ENCODE assay signal across 15 cellular contexts in the genomic region with DNA sequence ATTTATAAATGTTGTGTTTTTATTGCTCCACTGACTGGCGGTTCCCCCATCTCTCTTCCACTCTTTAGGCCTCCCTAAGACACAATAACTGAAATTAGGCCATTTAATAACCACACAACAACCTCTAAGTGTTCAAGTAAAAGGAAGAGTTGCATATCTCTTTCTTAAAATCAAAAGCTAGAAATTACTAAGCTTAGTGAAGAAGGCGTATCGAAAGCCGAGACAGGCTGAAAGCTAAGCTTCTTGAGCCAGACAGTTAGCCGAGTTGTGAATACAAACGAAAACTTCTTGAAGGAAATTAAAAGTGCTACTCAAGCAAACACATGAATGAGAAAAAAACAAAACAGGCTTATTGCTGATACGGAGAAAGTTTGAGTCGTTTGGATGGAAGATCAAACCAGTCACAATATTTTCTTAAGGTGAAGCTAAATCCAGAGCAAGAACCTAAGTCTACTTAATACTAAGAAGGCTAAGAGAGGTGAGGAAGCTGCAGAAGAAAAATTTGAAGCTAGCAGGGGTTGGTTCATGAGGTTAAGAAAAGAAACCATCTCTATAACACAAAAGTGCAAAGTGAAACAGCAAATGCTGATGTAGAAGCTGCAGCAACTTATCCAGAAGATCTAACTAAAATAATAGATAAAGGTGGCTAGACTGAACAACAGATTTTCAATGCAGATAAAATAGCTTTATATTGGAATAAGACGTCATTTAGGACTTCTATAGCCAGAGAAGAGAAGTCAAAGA.
"Had no signal": no experiment of that assay in that cellular context is flagged by ENCODE, and none has a peak within 500 bp of the region (broad histone marks: within the 10 kb centered on the region; RNA-seq: fewer than 3 reads in every experiment).

No MANE protein-coding gene starts in this region.

- H3K9me3 Mint-ChIP-seq: activated naive CD8-positive, alpha-beta T cell treated with anti-CD3 and anti-CD28 coated beads for 36 hours; activated T-cell treated with anti-CD3 and anti-CD28 coated beads, Interleukin-2, amount 50 U/mL, for 4 hours; dendritic cell treated with granulocyte-macrophage colony-stimulating factor and Interleukin-4, amounts not matched to agents 40 ng/mL and 50 ng/mL, for 4 days; effector memory CD8-positive, alpha-beta T cell; stimulated activated naive CD8-positive, alpha-beta T cell treated with anti-CD3 and anti-CD28 coated beads, Interleukin-15, amount 100 ng/mL, for 72 hours had no signal

- H3K36me3 Mint-ChIP-seq: activated naive CD8-positive, alpha-beta T cell treated with anti-CD3 and anti-CD28 coated beads for 36 hours had no signal

- ATAC-seq: activated T-cell treated with anti-CD3 and anti-CD28 coated beads, Interleukin-2, amount 50 U/mL, for 4 hours; effector memory CD8-positive, alpha-beta T cell; pancreas; stimulated activated naive CD8-positive, alpha-beta T cell treated with anti-CD3 and anti-CD28 coated beads, Interleukin-15, amount 100 ng/mL, for 72 hours had no signal

- H3K4me1 Mint-ChIP-seq: activated naive CD8-positive, alpha-beta T cell treated with anti-CD3 and anti-CD28 coated beads for 36 hours; stimulated activated naive CD8-positive, alpha-beta T cell treated with anti-CD3 and anti-CD28 coated beads, Interleukin-15, amount 100 ng/mL, for 72 hours had no signal

- H3K27me3 Mint-ChIP-seq: dendritic cell treated with granulocyte-macrophage colony-stimulating factor and Interleukin-4, amounts not matched to agents 40 ng/mL and 50 ng/mL, for 4 days had no signal

- DNase-seq: activated CD4-positive, alpha-beta T cell treated with anti-CD3 and anti-CD28 coated beads for 1 hour; activated CD4-positive, alpha-beta T cell treated with anti-CD3 and anti-CD28 coated beads, Interleukin-2, amount 50 U/mL, for 48 hours; activated gamma-delta T cell; activated naive CD8-positive, alpha-beta T cell treated with anti-CD3 and anti-CD28 coated beads for 36 hours; activated T-cell treated with anti-CD3 and anti-CD28 coated beads, Interleukin-2, amount 50 U/mL, for 4 hours; brain microvascular endothelial cell; cerebellar nuclear complex; effector memory CD8-positive, alpha-beta T cell; hypothalamus; pancreas; stimulated activated CD4-positive, alpha-beta T cell treated with anti-CD3 and anti-CD28 coated beads, Interleukin-4, amount 100 ng/mL, for 24 hours; stimulated activated naive CD8-positive, alpha-beta T cell treated with anti-CD3 and anti-CD28 coated beads, Interleukin-15, amount 100 ng/mL, for 72 hours; testis had no signal

- H3K4me3 Mint-ChIP-seq: activated naive CD8-positive, alpha-beta T cell treated with anti-CD3 and anti-CD28 coated beads for 36 hours; activated T-cell treated with anti-CD3 and anti-CD28 coated beads, Interleukin-2, amount 50 U/mL, for 4 hours; dendritic cell treated with granulocyte-macrophage colony-stimulating factor and Interleukin-4, amounts not matched to agents 40 ng/mL and 50 ng/mL, for 4 days; effector memory CD8-positive, alpha-beta T cell; mesothelial cell of epicardium; stimulated activated naive CD8-positive, alpha-beta T cell treated with anti-CD3 and anti-CD28 coated beads, Interleukin-15, amount 100 ng/mL, for 72 hours had no signal

- H3K27ac Mint-ChIP-seq: activated naive CD8-positive, alpha-beta T cell treated with anti-CD3 and anti-CD28 coated beads for 36 hours; dendritic cell treated with granulocyte-macrophage colony-stimulating factor and Interleukin-4, amounts not matched to agents 40 ng/mL and 50 ng/mL, for 4 days; effector memory CD8-positive, alpha-beta T cell; mesothelial cell of epicardium; stimulated activated naive CD8-positive, alpha-beta T cell treated with anti-CD3 and anti-CD28 coated beads, Interleukin-15, amount 100 ng/mL, for 72 hours had no signal
